In genomic region chr3:125971997-125972944, GRCh38 we compare ENCODE assay signal across 8 cellular contexts. TPM values are rescaled to one million over a fixed set of nuclear protein-coding genes. Genes with fewer than 3 reads are reported as not detected.
DNase-seq lines count a peak whose midpoint lies in the region; ATAC-seq, FAIRE-seq and TF ChIP-seq lines count a peak whose summit lies in the region.
"Not testable (repeated sequence)": the region's sequence is repeated elsewhere in the genome, so short reads cannot be mapped to it uniquely, and the experiment has no call there.

No MANE protein-coding gene starts in this region.

- H3K27me3 ChIP-seq in OCI-LY3 (ENCODE audit: low read depth, low read length) = peaks cover 13% of the 10 kb centered on the region
- not testable (repeated sequence) for H3K27me3 ChIP-seq in gastrocnemius medialis

- H3K9me3 ChIP-seq in OCI-LY3 (ENCODE audit: insufficient read depth, low read length); gastrocnemius medialis: not testable (repeated sequence)

- in situ Hi-C loops in gastrocnemius medialis (cut with MboI; ENCODE audit: low sequenced_read_pairs in 4 of 4) = loop anchor here in 1 of 4 donors (10.0 kb wide), 1 partner anchor 113 kb away; the partner anchor contains the start of gene SLC41A3

- not testable (repeated sequence) for H3K4me1 ChIP-seq in OCI-LY3 (ENCODE audit: low read length); gastrocnemius medialis

- FAIRE-seq in endometrium (lab: Jason Lieb, UNC) = peak; percentile 45

- TF ChIP-seq CTCF in AG10803 (conservative IDR thresholded peaks at IDR 0.05; ENCODE audit: low read length) (peak; percentile 59), OCI-LY3 (IDR thresholded peaks at IDR 0.05; ENCODE audit: low read depth, low read length) (peak; percentile 56), gastrocnemius medialis (IDR thresholded peaks at IDR 0.05 in 4 of 5, conservative IDR thresholded peaks at IDR 0.05 in 1 of 5) (peak; percentile 38 to 84 (median 70))

- not testable (repeated sequence) for H3K36me3 ChIP-seq in OCI-LY3 (replicated peaks; ENCODE audit: low read depth, low read length); gastrocnemius medialis

- H3K4me3 ChIP-seq in AG10803 (ENCODE audit: low read length) (peak overlapping the region; percentile 45), gastrocnemius medialis (peak overlapping the region; percentile 10 to 27 (median 19))
- H3K4me3 ChIP-seq in OCI-LY3 (ENCODE audit: low read length) = not testable (repeated sequence)

- ATAC-seq in GM18870 (IDR thresholded peaks at IDR 0.05; ENCODE audit: unreplicated experiment) (peak; percentile 47), left lobe of liver (peak; percentile 83), gastrocnemius medialis (peak; percentile 81 to 87)

- H3K4me2 ChIP-seq in OCI-LY3 (ENCODE audit: low read length) = peak overlapping the region; percentile 37; the same call in 1 of the 2 replicates

- TF ChIP-seq POLR2A in gastrocnemius medialis (IDR thresholded peaks at IDR 0.05) = not testable (repeated sequence)

- peak; percentile 22 for DNase-seq in AG10803 (ENCODE audit: low read depth)
- peak; percentile 14 to 32 for DNase-seq in Kasumi-1 (lab: John Stamatoyannopoulos, UW)
- DNase-seq in activated T-cell treated with anti-CD3 and anti-CD28 coated beads, Interleukin-2, amount 50 U/mL, for 48 hours = peak; percentile 41 to 47
- not testable (repeated sequence) for DNase-seq in left lobe of liver (ENCODE audit: low spot score)
- DNase-seq in gastrocnemius medialis = peak in 1 of 2 donors; percentile 28

- not testable (repeated sequence) for H3K9ac ChIP-seq in OCI-LY3 (ENCODE audit: low read length)

- not testable (repeated sequence) for H3K27ac ChIP-seq in OCI-LY3 (ENCODE audit: low read length); gastrocnemius medialis

- H4K20me1 ChIP-seq in OCI-LY3 (ENCODE audit: insufficient read depth, low read length) = not testable (repeated sequence)

- H3K79me2 ChIP-seq in OCI-LY3 (ENCODE audit: low read length) = not testable (repeated sequence)

- intact Hi-C loops in gastrocnemius medialis (cut with DNase I; ENCODE audit: low total_unique reads) = not testable (repeated sequence)

- not testable (repeated sequence) for H2AFZ ChIP-seq in OCI-LY3 (ENCODE audit: low read depth, low read length)

RNA-seq across cellular contexts. Expression of gene ROPN1B, which starts 3.3 kb away (rescaled TPM):
- 0.60 TPM for total RNA-seq in left lobe of liver
- total RNA-seq in gastrocnemius medialis = 1 to 10 TPM in 1 of 4 donors, under 1 TPM in 1, not detected in 2; 0.66 to 1.3 TPM
